Comparison of ENCODE assay signal across 19 cellular contexts in the genomic region with DNA sequence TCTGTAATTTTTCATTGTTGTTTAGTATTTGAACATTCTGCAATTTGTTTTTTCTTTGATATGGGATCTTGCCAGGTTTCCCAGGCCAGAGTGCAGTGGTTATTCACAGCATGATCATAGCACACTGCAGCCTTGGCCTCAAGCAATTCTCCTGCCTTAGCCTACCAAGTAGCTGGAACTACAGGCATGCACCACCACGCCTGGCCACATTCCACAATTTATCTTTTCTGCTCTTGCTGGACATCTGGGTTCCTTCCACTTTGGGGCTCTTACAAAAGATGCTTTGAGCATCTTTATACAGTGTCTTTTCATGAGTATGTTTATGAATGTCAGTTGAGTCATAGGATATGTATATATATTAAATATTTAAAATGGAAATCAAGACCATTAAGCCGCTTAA. TPM values are rescaled to one million over a fixed set of nuclear protein-coding genes. Genes with fewer than 3 reads are reported as not detected.
DNase-seq lines count a peak whose midpoint lies in the region; ATAC-seq and TF ChIP-seq lines count a peak whose summit lies in the region.
"Had no signal": no experiment of that assay in that cellular context is flagged by ENCODE, and none has a peak within 500 bp of the region (broad histone marks: within the 10 kb centered on the region; RNA-seq: fewer than 3 reads in every experiment).

No MANE protein-coding gene starts in this region.

- no peaks in the 10 kb centered on the region for H3K9me3 ChIP-seq in adipocyte (ENCODE audit: control insufficient read depth, low read length)
- H3K9me3 ChIP-seq: BLaER1 had no signal

- H3K36me3 ChIP-seq in GM23338 (ENCODE audit: insufficient read depth) (peaks cover 15% of the 10 kb centered on the region; the same call in 1 of the 2 replicates), adipocyte (ENCODE audit: control insufficient read depth, insufficient read depth, low read length, severe bottlenecking) (peaks cover 66% of the 10 kb centered on the region)
- H3K36me3 ChIP-seq: BLaER1 had no signal

- H3K4me3 ChIP-seq in GM23338 = no peak overlapping the region
- H3K4me3 ChIP-seq in adipocyte (ENCODE audit: low read length) = no peak overlapping the region
- H3K4me3 ChIP-seq: BLaER1 had no signal

- H3K27ac Mint-ChIP-seq in GM23338 = no peak overlapping the region
- H3K27ac Mint-ChIP-seq: T-cell had no signal

- no peaks in the 10 kb centered on the region for H3K79me2 ChIP-seq in GM23338 (replicated peaks; ENCODE audit: insufficient read depth)

- no peak overlapping the region for H3K4me3 Mint-ChIP-seq in GM23338
- H3K4me3 Mint-ChIP-seq: CD4-positive, alpha-beta memory T cell; T-cell had no signal

- no peak overlapping the region for H3K27ac ChIP-seq in GM23338 (ENCODE audit: low read depth)
- H3K27ac ChIP-seq: BLaER1, RWPE1 had no signal

- no peaks in the 10 kb centered on the region for H3F3A ChIP-seq in GM23338 (replicated peaks; ENCODE audit: low read depth)

- DNase-seq in COLO829 (ENCODE audit: low spot score) (peak; percentile 34), GM23338 (ENCODE audit: low spot score) (peak; percentile 7), adipocyte (ENCODE audit: low read depth) (peak; percentile 23), iris pigment epithelial cell (ENCODE audit: low read depth) (peak; percentile 36), dermis blood vessel endothelial cell (no peak), T1000 (lab: John Stamatoyannopoulos, UW) (no peak), NCI-H1930 (lab: John Stamatoyannopoulos, UW) (no peak)
- DNase-seq: CD4-positive, alpha-beta memory T cell; GOT3; NCI-H1048; NCI-H1436; NCI-H2029 treated with DMSO at 0.1 percent for 48 hours; NCI-H2171; SIG-M5; T-cell had no signal

- no peaks in the 10 kb centered on the region for H3K4me1 Mint-ChIP-seq in GM23338

- peaks cover 4% of the 10 kb centered on the region for H3K27me3 Mint-ChIP-seq in GM23338 (ENCODE audit: insufficient read depth, low read depth, poor library complexity)
- H3K27me3 Mint-ChIP-seq: CD4-positive, alpha-beta memory T cell; T-cell had no signal

- no peak for TF ChIP-seq CTCF in GM23338 (conservative IDR thresholded peaks at IDR 0.05; ENCODE audit: low read depth in 2 of 2)

- no peaks in the 10 kb centered on the region for H4K20me1 ChIP-seq in GM23338 (replicated peaks; ENCODE audit: insufficient read depth)
- H4K20me1 ChIP-seq: BLaER1 had no signal

- peaks cover 7% of the 10 kb centered on the region; the same call in 2 of the 3 replicates for H3K36me3 Mint-ChIP-seq in GM23338 (ENCODE audit: low read depth)

- H3K4me1 ChIP-seq in GM23338 (ENCODE audit: insufficient read depth) (no peaks in the 10 kb centered on the region), adipocyte (ENCODE audit: control insufficient read depth, insufficient read depth, low read length) (no peaks in the 10 kb centered on the region)
- H3K4me1 ChIP-seq: BLaER1 had no signal

- no peaks in the 10 kb centered on the region for H3K9me2 ChIP-seq in GM23338 (ENCODE audit: insufficient read depth)

- no peaks in the 10 kb centered on the region for H3K9me3 Mint-ChIP-seq in GM23338
- H3K9me3 Mint-ChIP-seq: T-cell had no signal

- H3K27me3 ChIP-seq in GM23338 (ENCODE audit: insufficient read depth) (no peaks in the 10 kb centered on the region), adipocyte (replicated peaks; ENCODE audit: control insufficient read depth, insufficient read depth, low read length) (no peaks in the 10 kb centered on the region)
- H3K27me3 ChIP-seq: BLaER1 had no signal

- H3K4me2 ChIP-seq in GM23338 = no peak overlapping the region
- H3K4me2 ChIP-seq: BLaER1 had no signal

- no peak overlapping the region for H2AFZ ChIP-seq in GM23338

- H3K9ac ChIP-seq in adipocyte (ENCODE audit: low read length) = no peak overlapping the region
- H3K9ac ChIP-seq: BLaER1 had no signal

- no peak for ATAC-seq in GM23338
- no peak for ATAC-seq in HG02973 (IDR thresholded peaks at IDR 0.05; ENCODE audit: unreplicated experiment)
- ATAC-seq: SK-N-SH treated with all-trans-retinoic acid at 6 μM for 48 hours, T-cell had no signal

TF ChIP-seq in GM23338, 12 proteins besides CTCF, POLR2A, EP300 and RAD21:
- TF ChIP-seq, protein P1, sequence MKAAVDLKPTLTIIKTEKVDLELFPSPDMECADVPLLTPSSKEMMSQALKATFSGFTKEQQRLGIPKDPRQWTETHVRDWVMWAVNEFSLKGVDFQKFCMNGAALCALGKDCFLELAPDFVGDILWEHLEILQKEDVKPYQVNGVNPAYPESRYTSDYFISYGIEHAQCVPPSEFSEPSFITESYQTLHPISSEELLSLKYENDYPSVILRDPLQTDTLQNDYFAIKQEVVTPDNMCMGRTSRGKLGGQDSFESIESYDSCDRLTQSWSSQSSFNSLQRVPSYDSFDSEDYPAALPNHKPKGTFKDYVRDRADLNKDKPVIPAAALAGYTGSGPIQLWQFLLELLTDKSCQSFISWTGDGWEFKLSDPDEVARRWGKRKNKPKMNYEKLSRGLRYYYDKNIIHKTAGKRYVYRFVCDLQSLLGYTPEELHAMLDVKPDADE (IDR thresholded peaks at IDR 0.05) = no peak
- TF ChIP-seq EZH2phosphoT487 (IDR thresholded peaks at IDR 0.05; ENCODE audit: unreplicated experiment) = no peak
- no peak for TF ChIP-seq ZNF114 (CRISPR knock-in tag; IDR thresholded peaks at IDR 0.05)
- TF ChIP-seq CREB1 (CRISPR knock-in tag; IDR thresholded peaks at IDR 0.05; ENCODE audit: low read depth) = no peak

RNA-seq across cellular contexts. Expression of a gene that starts 42.0 kb away (rescaled TPM):
- total RNA-seq in GM23338 (2014; rRNA removed; shearing (Covaris generic)) = 35.3 and 36.3 TPM in 2 replicates
- 21.8 and 23.8 TPM in 2 replicates for polyA plus RNA-seq in GM23338 (2016; fragmentation: Nextera tagmentation; extraction: Ambion mirVana)
- total RNA-seq in dermis blood vessel endothelial cell = 61.2 and 80.2 TPM in 2 replicates

RNA-seq across cellular contexts. Expression of a gene that starts 42.0 kb away (rescaled TPM):
- 2.6 and 3.1 TPM in 2 replicates for total RNA-seq in GM23338 (2014; rRNA removed; shearing (Covaris generic))
- 2.4 and 3.7 TPM in 2 replicates for polyA plus RNA-seq in GM23338 (2016; fragmentation: Nextera tagmentation; extraction: Ambion mirVana)
- 3.3 and 4.4 TPM in 2 replicates for total RNA-seq in dermis blood vessel endothelial cell

Comparison
In these comparisons a context has a peak if more than half of its experiments do, and no peak if none do; other contexts are left out.
1. DNase-seq: peak in COLO829 (single experiment), GM23338 (single experiment), adipocyte (single experiment) and iris pigment epithelial cell (single experiment); none in dermis blood vessel endothelial cell (single experiment), T1000 (single experiment) and NCI-H1930 (0 of 2).